In the genomic region with DNA sequence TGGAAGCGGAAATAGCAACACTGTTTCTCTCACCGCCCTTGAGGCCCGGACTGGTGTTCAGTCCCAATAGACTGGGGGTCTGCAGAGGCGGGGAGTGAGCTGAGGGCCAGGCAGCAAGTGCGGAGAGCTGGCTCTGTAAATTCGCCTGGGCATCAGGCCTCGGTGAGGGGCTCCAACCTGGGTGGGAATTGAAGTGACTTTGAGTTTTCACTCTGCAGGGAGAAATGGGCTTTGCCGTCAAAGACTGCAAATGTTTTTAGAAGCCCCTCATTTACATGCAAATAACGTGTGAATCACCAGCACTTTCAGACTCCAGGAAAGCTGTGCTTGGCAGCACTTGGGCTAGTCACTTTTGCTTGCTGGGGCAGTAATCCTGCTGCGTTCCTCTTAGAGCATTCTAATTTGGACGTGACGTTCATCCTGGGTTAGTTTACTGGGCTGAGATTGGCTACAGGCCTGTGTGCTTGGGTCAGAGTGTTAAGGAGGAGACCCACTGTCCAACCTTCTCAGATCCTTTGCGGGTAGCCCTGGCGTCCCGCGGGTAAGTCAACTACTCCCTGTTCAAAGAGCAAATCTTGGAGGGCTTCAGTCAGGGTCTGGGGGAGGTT, we compare ENCODE assay signal across 16 cellular contexts.
DNase-seq lines count a peak whose midpoint lies in the region; ATAC-seq and TF ChIP-seq lines count a peak whose summit lies in the region.
"Had no signal": no experiment of that assay in that cellular context is flagged by ENCODE, and none has a peak within 500 bp of the region (broad histone marks: within the 10 kb centered on the region; RNA-seq: fewer than 3 reads in every experiment).

No MANE protein-coding gene starts in this region.

- peak overlapping the region; percentile 31 for H3K27ac Mint-ChIP-seq in nephron progenitor cell
- H3K27ac Mint-ChIP-seq in activated CD4-positive, alpha-beta memory T cell treated with anti-CD3 and anti-CD28 coated beads, Interleukin-2, amount 10 ng/mL, durations not matched to agents 7 days and 5 days, result no peak overlapping the region

- intact Hi-C loops in Panc1 (cut with micrococcal nuclease; ENCODE audit: unreplicated experiment), result no loop called here
- intact Hi-C loops in esophagus squamous epithelium (cut with DNase I), result no loop called here
- intact Hi-C loops in mammary epithelial cell (cut with micrococcal nuclease), result no loop called here

- peaks cover 44% of the 10 kb centered on the region for H3K36me3 Mint-ChIP-seq in nephron progenitor cell (ENCODE audit: low read depth)
- peaks cover 66% of the 10 kb centered on the region for H3K36me3 Mint-ChIP-seq in activated CD4-positive, alpha-beta memory T cell treated with anti-CD3 and anti-CD28 coated beads, Interleukin-2, amount 10 ng/mL, durations not matched to agents 7 days and 5 days (ENCODE audit: low read depth)

- no peak for ATAC-seq in Panc1
- ATAC-seq: mucosa of descending colon had no signal

- 37 to 64% methylated on average over 5 to 7 of the region's 16 CpGs for WGBS in esophagus squamous epithelium, 2 donors
- 93% methylated on average over 14 of the region's 16 CpGs for WGBS in mammary epithelial cell (ENCODE audit: low coverage, missing lambda C conversion rate)

- H3K27ac ChIP-seq in ACC112 (ENCODE audit: low read depth, low read length) (peak overlapping the region; percentile 91), Panc1 (ENCODE audit: low read length) (peak overlapping the region; percentile 94), esophagus squamous epithelium (peak overlapping the region; percentile 78 to 89 (median 88)), mammary epithelial cell (ENCODE audit: insufficient read depth, low read depth, low read length) (no peak overlapping the region)
- H3K27ac ChIP-seq: colonic mucosa, HL-60 had no signal

- H3K27me3 Mint-ChIP-seq in nephron progenitor cell (ENCODE audit: low read depth, poor library complexity), result peaks cover 7% of the 10 kb centered on the region
- no peaks in the 10 kb centered on the region for H3K27me3 Mint-ChIP-seq in activated CD4-positive, alpha-beta memory T cell treated with anti-CD3 and anti-CD28 coated beads, Interleukin-2, amount 10 ng/mL, durations not matched to agents 7 days and 5 days

- H3K27me3 ChIP-seq in ACC112 (ENCODE audit: insufficient read depth, low read length), result no peaks in the 10 kb centered on the region
- no peaks in the 10 kb centered on the region for H3K27me3 ChIP-seq in Panc1 (ENCODE audit: control insufficient read depth, insufficient read depth, low read length)
- no peaks in the 10 kb centered on the region for H3K27me3 ChIP-seq in esophagus squamous epithelium
- H3K27me3 ChIP-seq in mammary epithelial cell (ENCODE audit: insufficient read depth, low read length), result no peaks in the 10 kb centered on the region
- H3K27me3 ChIP-seq: colonic mucosa, upper lobe of left lung had no signal

- H3K4me3 ChIP-seq in ACC112 (ENCODE audit: low read depth, low read length), result no peak overlapping the region
- H3K4me3 ChIP-seq in Panc1 (ENCODE audit: low read depth in 2 of 2, low read length in 2 of 2), result no peak overlapping the region
- H3K4me3 ChIP-seq in esophagus squamous epithelium, result peak overlapping the region in 2 of 4 donors; percentile 41 to 45
- H3K4me3 ChIP-seq in mammary epithelial cell (replicated peaks in 1 of 3; ENCODE audit: insufficient read depth in 1 of 3, low read depth in 2 of 3, low read length in 3 of 3), result no peak overlapping the region
- H3K4me3 ChIP-seq: colonic mucosa, mucosa of descending colon, skin epidermis, upper lobe of left lung had no signal

- in situ Hi-C loops in Panc1 (cut with HindIII; ENCODE audit: low pct_unique_long_range_greater_than_20kb, low sequenced_read_pairs), result no loop called here
- in situ Hi-C loops in mammary epithelial cell (cut with MboI; ENCODE audit: low sequenced_read_pairs in 2 of 2), result no loop called here

- BruUV-seq in Panc1 (replicated peaks; lab: Mats Ljungman, UMichigan), result no TSS peak
- BruUV-seq in mammary epithelial cell (replicated peaks; lab: Mats Ljungman, UMichigan), result no TSS peak

- CTCF ChIA-PET in Panc1 (lab: Charles Lee) (no interaction called here), mammary epithelial cell (lab: Charles Lee; ENCODE audit: low non-redundant PET) (no interaction called here)
- CTCF ChIA-PET in activated CD4-positive, alpha-beta memory T cell treated with anti-CD3 and anti-CD28 coated beads, Interleukin-2, amount 10 ng/mL, durations not matched to agents 7 days and 5 days (lab: Charles Lee), result interaction anchor here (0.6 kb wide), 1 partner anchor 91 kb away, joined by 3 read pairs; no protein-coding TSS in a partner anchor

- dilution Hi-C loops in mammary epithelial cell (cut with HindIII; ENCODE audit: low sequenced_read_pairs), result no loop called here

- H3K4me2 ChIP-seq in mammary epithelial cell (ENCODE audit: insufficient read depth, low read depth, low read length), result no peak overlapping the region

- H3K79me2 ChIP-seq in ACC112 (ENCODE audit: control insufficient read depth, insufficient read depth, low read length, unreplicated experiment), result peaks cover 53% of the 10 kb centered on the region
- H3K79me2 ChIP-seq in mammary epithelial cell (ENCODE audit: insufficient read depth, low read length), result peaks cover 40% of the 10 kb centered on the region

- no peak overlapping the region for H3K9ac ChIP-seq in mammary epithelial cell (ENCODE audit: insufficient read depth, low read length)

- no peak overlapping the region for H2AFZ ChIP-seq in ACC112 (ENCODE audit: low read length, unreplicated experiment)
- H2AFZ ChIP-seq in mammary epithelial cell (ENCODE audit: low read depth, low read length), result no peak overlapping the region

- TF ChIP-seq CTCF in Panc1 (IDR thresholded peaks at IDR 0.05) (no peak), esophagus squamous epithelium (IDR thresholded peaks at IDR 0.05) (no peak), nephron progenitor cell (IDR thresholded peaks at IDR 0.05) (no peak), mammary epithelial cell (conservative IDR thresholded peaks at IDR 0.05 in 1 of 2, IDR thresholded peaks at IDR 0.05 in 1 of 2; ENCODE audit: extremely low read depth in 1 of 2, insufficient read depth in 1 of 2, low read depth in 1 of 2, low read length in 2 of 2) (no peak)

- no peaks in the 10 kb centered on the region for H4K20me1 ChIP-seq in mammary epithelial cell (ENCODE audit: insufficient read depth, low read length)

- H3K4me1 ChIP-seq in ACC112 (ENCODE audit: control insufficient read depth, insufficient read depth, low read length, unreplicated experiment), result peaks cover 78% of the 10 kb centered on the region
- H3K4me1 ChIP-seq in Panc1 (ENCODE audit: control insufficient read depth, insufficient read depth, low read length), result peaks cover 100% of the 10 kb centered on the region
- H3K4me1 ChIP-seq in esophagus squamous epithelium, result peaks cover 41 to 95% (median 64%) of the 10 kb centered on the region in 3 donors
- peaks cover 11% of the 10 kb centered on the region for H3K4me1 ChIP-seq in mammary epithelial cell (ENCODE audit: insufficient read depth, low read length)

- DNase-seq in Panc1 (ENCODE audit: low read depth, low spot score), result no peak
- DNase-seq in esophagus squamous epithelium (lab: John Stamatoyannopoulos, UW), result no peak
- DNase-seq in nephron progenitor cell, result no peak
- DNase-seq in activated CD4-positive, alpha-beta memory T cell treated with anti-CD3 and anti-CD28 coated beads, Interleukin-2, amount 10 ng/mL, durations not matched to agents 7 days and 5 days, result no peak
- DNase-seq in mammary epithelial cell, result no peak
- no peak for DNase-seq in COR-L47 (lab: John Stamatoyannopoulos, UW)
- DNase-seq in HUDEP-2 (lab: John Stamatoyannopoulos, UW; ENCODE audit: unreplicated experiment in 76 of 76), result no peak
- DNase-seq: activated CD4-positive, CD25-positive, alpha-beta regulatory T cell; colonic mucosa; NCI-H524 treated with DMSO at 0.1 percent for 48 hours; SIG-M5 had no signal

- H3K9me3 ChIP-seq in Panc1 (ENCODE audit: control insufficient read depth, insufficient read depth, low read depth, low read length) (no peaks in the 10 kb centered on the region), esophagus squamous epithelium (no peaks in the 10 kb centered on the region), mammary epithelial cell (replicated peaks; ENCODE audit: insufficient read depth, low read length) (no peaks in the 10 kb centered on the region)
- H3K9me3 ChIP-seq: colonic mucosa, mucosa of descending colon, upper lobe of left lung had no signal

- H3K4me3 Mint-ChIP-seq in nephron progenitor cell, result peak overlapping the region; percentile 16
- no peak overlapping the region for H3K4me3 Mint-ChIP-seq in activated CD4-positive, alpha-beta memory T cell treated with anti-CD3 and anti-CD28 coated beads, Interleukin-2, amount 10 ng/mL, durations not matched to agents 7 days and 5 days

- no peaks in the 10 kb centered on the region for H3K9me3 Mint-ChIP-seq in nephron progenitor cell
- H3K9me3 Mint-ChIP-seq in activated CD4-positive, alpha-beta memory T cell treated with anti-CD3 and anti-CD28 coated beads, Interleukin-2, amount 10 ng/mL, durations not matched to agents 7 days and 5 days, result no peaks in the 10 kb centered on the region

- peaks cover 43% of the 10 kb centered on the region for H3K36me3 ChIP-seq in ACC112 (ENCODE audit: insufficient read depth, low read length)
- H3K36me3 ChIP-seq in Panc1 (ENCODE audit: control insufficient read depth, insufficient read depth, low read length), result peaks cover 15% of the 10 kb centered on the region; the same call in 1 of the 2 replicates
- H3K36me3 ChIP-seq in esophagus squamous epithelium, result peaks cover 0 to 61% (median 12%) of the 10 kb centered on the region in 3 donors
- peaks cover 11% of the 10 kb centered on the region for H3K36me3 ChIP-seq in mammary epithelial cell (ENCODE audit: insufficient read depth, low read length)
- H3K36me3 ChIP-seq: colonic mucosa had no signal

- POLR2A ChIA-PET in Panc1 (lab: Charles Lee), result no interaction called here
- POLR2A ChIA-PET in activated CD4-positive, alpha-beta memory T cell treated with anti-CD3 and anti-CD28 coated beads, Interleukin-2, amount 10 ng/mL, durations not matched to agents 7 days and 5 days (lab: Charles Lee), result no interaction called here

- TF ChIP-seq POLR2A in esophagus squamous epithelium (IDR thresholded peaks at IDR 0.05), result no peak

- peaks cover 98% of the 10 kb centered on the region for H3K4me1 Mint-ChIP-seq in nephron progenitor cell
- H3K4me1 Mint-ChIP-seq in activated CD4-positive, alpha-beta memory T cell treated with anti-CD3 and anti-CD28 coated beads, Interleukin-2, amount 10 ng/mL, durations not matched to agents 7 days and 5 days, result peaks cover 25% of the 10 kb centered on the region
